In the genomic region with DNA sequence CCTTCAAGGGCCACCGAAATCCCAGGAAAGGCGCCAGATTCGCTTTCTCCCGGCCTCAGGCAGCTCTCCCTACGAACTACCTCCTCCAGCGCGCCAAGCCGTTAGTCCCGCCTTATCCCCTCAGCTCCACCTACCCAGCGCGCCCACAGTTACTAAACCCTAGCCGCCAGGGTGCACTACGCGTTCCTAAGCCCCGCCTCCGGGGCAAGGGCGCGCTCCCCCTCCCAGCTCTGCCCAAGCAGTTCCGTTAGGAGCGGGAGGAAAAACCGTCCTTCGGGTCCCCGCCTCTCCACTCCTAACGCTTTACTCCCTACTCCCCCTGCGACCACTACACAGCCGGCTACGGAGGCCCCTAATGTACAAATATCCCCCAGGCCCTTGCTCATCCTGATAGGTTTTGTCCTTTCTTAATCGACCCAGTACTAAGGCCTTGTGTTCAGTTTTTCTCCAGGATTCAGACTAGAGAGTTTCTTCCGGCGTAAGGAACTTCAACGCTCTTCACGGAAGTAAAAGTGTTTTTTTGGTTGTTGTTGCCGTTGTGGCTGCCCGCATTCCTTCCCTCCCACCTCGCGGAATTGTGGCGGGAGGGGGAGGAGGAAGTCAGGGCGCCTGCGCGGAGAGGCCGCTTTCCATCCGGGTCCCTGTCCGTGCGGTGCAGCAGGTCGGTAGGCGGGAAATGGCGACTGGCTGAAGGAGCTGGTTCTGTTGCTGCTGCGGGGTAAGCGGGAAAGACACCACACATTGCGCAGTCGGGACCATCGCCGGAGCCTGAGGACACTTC, we compare ENCODE assay signal across 1 cellular context.
TF ChIP-seq lines count a peak whose summit lies in the region.

A gene (plus strand): TSS at position 655 of the 781 bp plus-strand sequence. CDS start 31,386 bp downstream, outside the sequence.

TF ChIP-seq in HepG2, 621 proteins besides CTCF, POLR2A, EP300 and RAD21 (continued from another document and continues in another):
- TF ChIP-seq, protein P1, sequence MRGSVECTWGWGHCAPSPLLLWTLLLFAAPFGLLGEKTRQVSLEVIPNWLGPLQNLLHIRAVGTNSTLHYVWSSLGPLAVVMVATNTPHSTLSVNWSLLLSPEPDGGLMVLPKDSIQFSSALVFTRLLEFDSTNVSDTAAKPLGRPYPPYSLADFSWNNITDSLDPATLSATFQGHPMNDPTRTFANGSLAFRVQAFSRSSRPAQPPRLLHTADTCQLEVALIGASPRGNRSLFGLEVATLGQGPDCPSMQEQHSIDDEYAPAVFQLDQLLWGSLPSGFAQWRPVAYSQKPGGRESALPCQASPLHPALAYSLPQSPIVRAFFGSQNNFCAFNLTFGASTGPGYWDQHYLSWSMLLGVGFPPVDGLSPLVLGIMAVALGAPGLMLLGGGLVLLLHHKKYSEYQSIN (CRISPR knock-in tag; IDR thresholded peaks at IDR 0.05; ENCODE audit: borderline replicate concordance), result no peak
- peak; percentile 89 for TF ChIP-seq POLR2AphosphoS5 (IDR thresholded peaks at IDR 0.05; ENCODE audit: low read depth, low read length)
- TF ChIP-seq TOPORS (CRISPR knock-in tag; IDR thresholded peaks at IDR 0.05), result peak; percentile 46; the same call in 1 of the 2 replicates
- no peak for TF ChIP-seq MTA1 (CRISPR knock-in tag; IDR thresholded peaks at IDR 0.05; ENCODE audit: borderline replicate concordance)
- TF ChIP-seq, protein P2, sequence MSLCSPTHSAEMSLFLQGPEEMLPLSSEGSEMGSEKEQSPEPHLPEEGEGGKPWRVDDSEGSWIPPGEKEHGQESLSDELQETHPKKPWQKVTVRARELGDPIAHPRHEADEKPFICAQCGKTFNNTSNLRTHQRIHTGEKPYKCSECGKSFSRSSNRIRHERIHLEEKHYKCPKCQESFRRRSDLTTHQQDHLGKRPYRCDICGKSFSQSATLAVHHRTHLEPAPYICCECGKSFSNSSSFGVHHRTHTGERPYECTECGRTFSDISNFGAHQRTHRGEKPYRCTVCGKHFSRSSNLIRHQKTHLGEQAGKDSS (CRISPR knock-in tag; IDR thresholded peaks at IDR 0.05; ENCODE audit: borderline replicate concordance, low read depth), result peak; percentile 67; the same call in 1 of the 2 replicates
- TF ChIP-seq, protein P3, sequence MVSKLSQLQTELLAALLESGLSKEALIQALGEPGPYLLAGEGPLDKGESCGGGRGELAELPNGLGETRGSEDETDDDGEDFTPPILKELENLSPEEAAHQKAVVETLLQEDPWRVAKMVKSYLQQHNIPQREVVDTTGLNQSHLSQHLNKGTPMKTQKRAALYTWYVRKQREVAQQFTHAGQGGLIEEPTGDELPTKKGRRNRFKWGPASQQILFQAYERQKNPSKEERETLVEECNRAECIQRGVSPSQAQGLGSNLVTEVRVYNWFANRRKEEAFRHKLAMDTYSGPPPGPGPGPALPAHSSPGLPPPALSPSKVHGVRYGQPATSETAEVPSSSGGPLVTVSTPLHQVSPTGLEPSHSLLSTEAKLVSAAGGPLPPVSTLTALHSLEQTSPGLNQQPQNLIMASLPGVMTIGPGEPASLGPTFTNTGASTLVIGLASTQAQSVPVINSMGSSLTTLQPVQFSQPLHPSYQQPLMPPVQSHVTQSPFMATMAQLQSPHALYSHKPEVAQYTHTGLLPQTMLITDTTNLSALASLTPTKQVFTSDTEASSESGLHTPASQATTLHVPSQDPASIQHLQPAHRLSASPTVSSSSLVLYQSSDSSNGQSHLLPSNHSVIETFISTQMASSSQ (IDR thresholded peaks at IDR 0.05; ENCODE audit: low read depth), result no peak
- TF ChIP-seq, protein P3 (CRISPR knock-in tag; IDR thresholded peaks at IDR 0.05; ENCODE audit: borderline replicate concordance), result peak; percentile 38; the same call in 1 of the 2 replicates
- TF ChIP-seq ZNF180 (CRISPR knock-in tag; IDR thresholded peaks at IDR 0.05; ENCODE audit: borderline replicate concordance, low read depth), result no peak
- no peak; the same call in 1 of the 2 replicates for TF ChIP-seq ZNF484 (CRISPR knock-in tag; IDR thresholded peaks at IDR 0.05; ENCODE audit: borderline replicate concordance, low read depth)
- TF ChIP-seq, protein P4, sequence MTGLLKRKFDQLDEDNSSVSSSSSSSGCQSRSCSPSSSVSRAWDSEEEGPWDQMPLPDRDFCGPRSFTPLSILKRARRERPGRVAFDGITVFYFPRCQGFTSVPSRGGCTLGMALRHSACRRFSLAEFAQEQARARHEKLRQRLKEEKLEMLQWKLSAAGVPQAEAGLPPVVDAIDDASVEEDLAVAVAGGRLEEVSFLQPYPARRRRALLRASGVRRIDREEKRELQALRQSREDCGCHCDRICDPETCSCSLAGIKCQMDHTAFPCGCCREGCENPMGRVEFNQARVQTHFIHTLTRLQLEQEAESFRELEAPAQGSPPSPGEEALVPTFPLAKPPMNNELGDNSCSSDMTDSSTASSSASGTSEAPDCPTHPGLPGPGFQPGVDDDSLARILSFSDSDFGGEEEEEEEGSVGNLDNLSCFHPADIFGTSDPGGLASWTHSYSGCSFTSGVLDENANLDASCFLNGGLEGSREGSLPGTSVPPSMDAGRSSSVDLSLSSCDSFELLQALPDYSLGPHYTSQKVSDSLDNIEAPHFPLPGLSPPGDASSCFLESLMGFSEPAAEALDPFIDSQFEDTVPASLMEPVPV (CRISPR knock-in tag; IDR thresholded peaks at IDR 0.05), result no peak; the same call in 1 of the 2 replicates
- TF ChIP-seq, protein P5, sequence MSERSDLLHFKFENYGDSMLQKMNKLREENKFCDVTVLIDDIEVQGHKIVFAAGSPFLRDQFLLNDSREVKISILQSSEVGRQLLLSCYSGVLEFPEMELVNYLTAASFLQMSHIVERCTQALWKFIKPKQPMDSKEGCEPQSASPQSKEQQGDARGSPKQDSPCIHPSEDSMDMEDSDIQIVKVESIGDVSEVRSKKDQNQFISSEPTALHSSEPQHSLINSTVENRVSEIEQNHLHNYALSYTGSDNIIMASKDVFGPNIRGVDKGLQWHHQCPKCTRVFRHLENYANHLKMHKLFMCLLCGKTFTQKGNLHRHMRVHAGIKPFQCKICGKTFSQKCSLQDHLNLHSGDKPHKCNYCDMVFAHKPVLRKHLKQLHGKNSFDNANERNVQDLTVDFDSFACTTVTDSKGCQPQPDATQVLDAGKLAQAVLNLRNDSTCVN (CRISPR knock-in tag; IDR thresholded peaks at IDR 0.05; ENCODE audit: borderline replicate concordance), result no peak; the same call in 1 of the 2 replicates
- TF ChIP-seq ZNF20 (CRISPR knock-in tag; IDR thresholded peaks at IDR 0.05), result no peak
- TF ChIP-seq ESRRA (CRISPR knock-in tag; IDR thresholded peaks at IDR 0.05; ENCODE audit: low read depth), result no peak
- TF ChIP-seq, protein P6, sequence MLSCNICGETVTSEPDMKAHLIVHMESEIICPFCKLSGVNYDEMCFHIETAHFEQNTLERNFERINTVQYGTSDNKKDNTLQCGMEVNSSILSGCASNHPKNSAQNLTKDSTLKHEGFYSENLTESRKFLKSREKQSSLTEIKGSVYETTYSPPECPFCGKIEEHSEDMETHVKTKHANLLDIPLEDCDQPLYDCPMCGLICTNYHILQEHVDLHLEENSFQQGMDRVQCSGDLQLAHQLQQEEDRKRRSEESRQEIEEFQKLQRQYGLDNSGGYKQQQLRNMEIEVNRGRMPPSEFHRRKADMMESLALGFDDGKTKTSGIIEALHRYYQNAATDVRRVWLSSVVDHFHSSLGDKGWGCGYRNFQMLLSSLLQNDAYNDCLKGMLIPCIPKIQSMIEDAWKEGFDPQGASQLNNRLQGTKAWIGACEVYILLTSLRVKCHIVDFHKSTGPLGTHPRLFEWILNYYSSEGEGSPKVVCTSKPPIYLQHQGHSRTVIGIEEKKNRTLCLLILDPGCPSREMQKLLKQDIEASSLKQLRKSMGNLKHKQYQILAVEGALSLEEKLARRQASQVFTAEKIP (CRISPR knock-in tag; IDR thresholded peaks at IDR 0.05; ENCODE audit: borderline replicate concordance), result no peak
- no peak for TF ChIP-seq KDM2A (CRISPR knock-in tag; IDR thresholded peaks at IDR 0.05; ENCODE audit: borderline replicate concordance, low read depth)
- TF ChIP-seq STAT5B (CRISPR knock-in tag; IDR thresholded peaks at IDR 0.05), result no peak
- TF ChIP-seq STAG1 (CRISPR knock-in tag; IDR thresholded peaks at IDR 0.05), result 0 out of 2 replicates have a peak, but pooled peaks have one; percentile 5
- TF ChIP-seq, protein P7, sequence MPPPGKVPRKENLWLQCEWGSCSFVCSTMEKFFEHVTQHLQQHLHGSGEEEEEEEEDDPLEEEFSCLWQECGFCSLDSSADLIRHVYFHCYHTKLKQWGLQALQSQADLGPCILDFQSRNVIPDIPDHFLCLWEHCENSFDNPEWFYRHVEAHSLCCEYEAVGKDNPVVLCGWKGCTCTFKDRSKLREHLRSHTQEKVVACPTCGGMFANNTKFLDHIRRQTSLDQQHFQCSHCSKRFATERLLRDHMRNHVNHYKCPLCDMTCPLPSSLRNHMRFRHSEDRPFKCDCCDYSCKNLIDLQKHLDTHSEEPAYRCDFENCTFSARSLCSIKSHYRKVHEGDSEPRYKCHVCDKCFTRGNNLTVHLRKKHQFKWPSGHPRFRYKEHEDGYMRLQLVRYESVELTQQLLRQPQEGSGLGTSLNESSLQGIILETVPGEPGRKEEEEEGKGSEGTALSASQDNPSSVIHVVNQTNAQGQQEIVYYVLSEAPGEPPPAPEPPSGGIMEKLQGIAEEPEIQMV (CRISPR knock-in tag; IDR thresholded peaks at IDR 0.05; ENCODE audit: low read depth), result no peak
- TF ChIP-seq, protein P8, sequence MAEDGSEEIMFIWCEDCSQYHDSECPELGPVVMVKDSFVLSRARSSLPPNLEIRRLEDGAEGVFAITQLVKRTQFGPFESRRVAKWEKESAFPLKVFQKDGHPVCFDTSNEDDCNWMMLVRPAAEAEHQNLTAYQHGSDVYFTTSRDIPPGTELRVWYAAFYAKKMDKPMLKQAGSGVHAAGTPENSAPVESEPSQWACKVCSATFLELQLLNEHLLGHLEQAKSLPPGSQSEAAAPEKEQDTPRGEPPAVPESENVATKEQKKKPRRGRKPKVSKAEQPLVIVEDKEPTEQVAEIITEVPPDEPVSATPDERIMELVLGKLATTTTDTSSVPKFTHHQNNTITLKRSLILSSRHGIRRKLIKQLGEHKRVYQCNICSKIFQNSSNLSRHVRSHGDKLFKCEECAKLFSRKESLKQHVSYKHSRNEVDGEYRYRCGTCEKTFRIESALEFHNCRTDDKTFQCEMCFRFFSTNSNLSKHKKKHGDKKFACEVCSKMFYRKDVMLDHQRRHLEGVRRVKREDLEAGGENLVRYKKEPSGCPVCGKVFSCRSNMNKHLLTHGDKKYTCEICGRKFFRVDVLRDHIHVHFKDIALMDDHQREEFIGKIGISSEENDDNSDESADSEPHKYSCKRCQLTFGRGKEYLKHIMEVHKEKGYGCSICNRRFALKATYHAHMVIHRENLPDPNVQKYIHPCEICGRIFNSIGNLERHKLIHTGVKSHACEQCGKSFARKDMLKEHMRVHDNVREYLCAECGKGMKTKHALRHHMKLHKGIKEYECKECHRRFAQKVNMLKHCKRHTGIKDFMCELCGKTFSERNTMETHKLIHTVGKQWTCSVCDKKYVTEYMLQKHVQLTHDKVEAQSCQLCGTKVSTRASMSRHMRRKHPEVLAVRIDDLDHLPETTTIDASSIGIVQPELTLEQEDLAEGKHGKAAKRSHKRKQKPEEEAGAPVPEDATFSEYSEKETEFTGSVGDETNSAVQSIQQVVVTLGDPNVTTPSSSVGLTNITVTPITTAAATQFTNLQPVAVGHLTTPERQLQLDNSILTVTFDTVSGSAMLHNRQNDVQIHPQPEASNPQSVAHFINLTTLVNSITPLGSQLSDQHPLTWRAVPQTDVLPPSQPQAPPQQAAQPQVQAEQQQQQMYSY (CRISPR knock-in tag; IDR thresholded peaks at IDR 0.05), result no peak
- peak; percentile 39 for TF ChIP-seq DR1 (CRISPR knock-in tag; IDR thresholded peaks at IDR 0.05)
- no peak for TF ChIP-seq ZBTB1 (CRISPR knock-in tag; IDR thresholded peaks at IDR 0.05; ENCODE audit: borderline replicate concordance)
- peak; percentile 67; the same call in 1 of the 2 replicates for TF ChIP-seq MED13 (CRISPR knock-in tag; IDR thresholded peaks at IDR 0.05)
- TF ChIP-seq NR2F6 (IDR thresholded peaks at IDR 0.05), result no peak; the same call in 1 of the 2 replicates
- TF ChIP-seq NR2F6 (CRISPR knock-in tag; IDR thresholded peaks at IDR 0.05), result 0 out of 2 replicates have a peak, but pooled peaks have one; percentile 29
- TF ChIP-seq SAFB2 (CRISPR knock-in tag; IDR thresholded peaks at IDR 0.05; ENCODE audit: borderline replicate concordance, low read depth), result peak; percentile 78; the same call in 1 of the 2 replicates
- peak; percentile 50; the same call in 1 of the 2 replicates for TF ChIP-seq SSRP1 (CRISPR knock-in tag; IDR thresholded peaks at IDR 0.05)
- TF ChIP-seq, protein P9, sequence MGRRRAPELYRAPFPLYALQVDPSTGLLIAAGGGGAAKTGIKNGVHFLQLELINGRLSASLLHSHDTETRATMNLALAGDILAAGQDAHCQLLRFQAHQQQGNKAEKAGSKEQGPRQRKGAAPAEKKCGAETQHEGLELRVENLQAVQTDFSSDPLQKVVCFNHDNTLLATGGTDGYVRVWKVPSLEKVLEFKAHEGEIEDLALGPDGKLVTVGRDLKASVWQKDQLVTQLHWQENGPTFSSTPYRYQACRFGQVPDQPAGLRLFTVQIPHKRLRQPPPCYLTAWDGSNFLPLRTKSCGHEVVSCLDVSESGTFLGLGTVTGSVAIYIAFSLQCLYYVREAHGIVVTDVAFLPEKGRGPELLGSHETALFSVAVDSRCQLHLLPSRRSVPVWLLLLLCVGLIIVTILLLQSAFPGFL (CRISPR knock-in tag; IDR thresholded peaks at IDR 0.05), result no peak
- TF ChIP-seq ZNF207 (IDR thresholded peaks at IDR 0.05; ENCODE audit: borderline replicate concordance), result no peak
- peak; percentile 79; the same call in 1 of the 2 replicates for TF ChIP-seq ZNF225 (CRISPR knock-in tag; IDR thresholded peaks at IDR 0.05)
- TF ChIP-seq ZBTB7B (CRISPR knock-in tag; IDR thresholded peaks at IDR 0.05), result peak; percentile 40
- TF ChIP-seq TCF7 (IDR thresholded peaks at IDR 0.05; ENCODE audit: low read depth), result no peak
- no peak; the same call in 1 of the 2 replicates for TF ChIP-seq ZNF816 (CRISPR knock-in tag; IDR thresholded peaks at IDR 0.05; ENCODE audit: borderline replicate concordance)
- TF ChIP-seq ZSCAN12 (CRISPR knock-in tag; IDR thresholded peaks at IDR 0.05), result no peak
- 0 out of 2 replicates have a peak, but pooled peaks have one; percentile 1 for TF ChIP-seq CEBPB (IDR thresholded peaks at IDR 0.05; ENCODE audit: borderline replicate concordance, low read depth, low read length)
- TF ChIP-seq, protein P10, sequence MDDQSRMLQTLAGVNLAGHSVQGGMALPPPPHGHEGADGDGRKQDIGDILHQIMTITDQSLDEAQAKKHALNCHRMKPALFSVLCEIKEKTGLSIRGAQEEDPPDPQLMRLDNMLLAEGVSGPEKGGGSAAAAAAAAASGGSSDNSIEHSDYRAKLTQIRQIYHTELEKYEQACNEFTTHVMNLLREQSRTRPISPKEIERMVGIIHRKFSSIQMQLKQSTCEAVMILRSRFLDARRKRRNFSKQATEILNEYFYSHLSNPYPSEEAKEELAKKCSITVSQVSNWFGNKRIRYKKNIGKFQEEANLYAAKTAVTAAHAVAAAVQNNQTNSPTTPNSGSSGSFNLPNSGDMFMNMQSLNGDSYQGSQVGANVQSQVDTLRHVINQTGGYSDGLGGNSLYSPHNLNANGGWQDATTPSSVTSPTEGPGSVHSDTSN (CRISPR knock-in tag; IDR thresholded peaks at IDR 0.05; ENCODE audit: borderline replicate concordance), result no peak
